26 cellular contexts compared by ENCODE assay signal in genomic region chr13:73364706-73365105, GRCh38.
DNase-seq lines count a peak whose midpoint lies in the region; ATAC-seq and TF ChIP-seq lines count a peak whose summit lies in the region.
"Had no signal": no experiment of that assay in that cellular context is flagged by ENCODE, and none has a peak within 500 bp of the region (broad histone marks: within the 10 kb centered on the region; RNA-seq: fewer than 3 reads in every experiment).

No MANE protein-coding gene starts in this region.

- no TSS peak for BruUV-seq in Calu3 (replicated peaks; lab: Mats Ljungman, UMichigan)

- H3K9me3 Mint-ChIP-seq in Calu3 (ENCODE audit: low read depth, unreplicated experiment) = no peaks in the 10 kb centered on the region
- H3K9me3 Mint-ChIP-seq: brain, nephron had no signal

- H3K36me3 Mint-ChIP-seq in Calu3 (ENCODE audit: insufficient read depth, unreplicated experiment) = peaks cover 6% of the 10 kb centered on the region
- H3K36me3 Mint-ChIP-seq: brain had no signal

- TF ChIP-seq CTCF in Calu3 (IDR thresholded peaks at IDR 0.05; ENCODE audit: unreplicated experiment) = no peak
- no peak for TF ChIP-seq CTCF in RWPE2 (IDR thresholded peaks at IDR 0.05; ENCODE audit: poor library complexity, severe bottlenecking)
- TF ChIP-seq CTCF in mucosa of descending colon (IDR thresholded peaks at IDR 0.05) = no peak

- H3K4me3 Mint-ChIP-seq in Calu3 (ENCODE audit: low read depth, unreplicated experiment) = peak overlapping the region; percentile 19
- H3K4me3 Mint-ChIP-seq: activated CD4-positive, alpha-beta T cell treated with anti-CD3 and anti-CD28 coated beads for 36 hours; brain; nephron had no signal

- H3K36me3 ChIP-seq in RWPE2 (ENCODE audit: low read depth) (no peaks in the 10 kb centered on the region), mucosa of descending colon (ENCODE audit: low read depth) (no peaks in the 10 kb centered on the region)
- H3K36me3 ChIP-seq: adrenal gland, right atrium auricular region, thoracic aorta, vagina had no signal

- intact Hi-C loops in Calu3 (cut with micrococcal nuclease; ENCODE audit: unreplicated experiment) (loop anchor here (2.0 to 5.0 kb wide), 3 partner anchors 37 to 198 kb away; no protein-coding TSS in a partner anchor), mucosa of descending colon (cut with DNase I, micrococcal nuclease) (no loop called here), cardiac septum (cut with DNase I) (no loop called here), posterior vena cava (cut with DNase I) (no loop called here)

- ATAC-seq in RWPE2 (ENCODE audit: low read depth) = no peak
- peak; percentile 25 for ATAC-seq in mucosa of descending colon
- no peak for ATAC-seq in GM19023 (IDR thresholded peaks at IDR 0.05; ENCODE audit: unreplicated experiment)
- ATAC-seq: activated CD4-positive, alpha-beta T cell treated with anti-CD3 and anti-CD28 coated beads for 36 hours had no signal

- no peaks in the 10 kb centered on the region for H3K4me1 Mint-ChIP-seq in Calu3 (ENCODE audit: low read depth, unreplicated experiment)
- H3K4me1 Mint-ChIP-seq: activated CD4-positive, alpha-beta T cell treated with anti-CD3 and anti-CD28 coated beads for 36 hours had no signal

- CTCF ChIA-PET in Calu3 (lab: Charles Lee) = no interaction called here

- no peak overlapping the region for H3K4me3 ChIP-seq in RWPE2 (ENCODE audit: severe bottlenecking)
- H3K4me3 ChIP-seq in mucosa of descending colon = no peak overlapping the region
- H3K4me3 ChIP-seq: adrenal gland, right atrium auricular region, thoracic aorta, vagina had no signal

- DNase-seq in Calu3 (no peak), NCI-H187 treated with DMSO at 0.1 percent for 48 hours (lab: John Stamatoyannopoulos, UW) (peak; percentile 54), RWPE2 (ENCODE audit: low spot score) (no peak), mucosa of descending colon (peak in 1 of 3 donors; percentile 66), cardiac septum (ENCODE audit: low spot score) (no peak), posterior vena cava (ENCODE audit: low spot score) (no peak)
- DNase-seq: activated CD4-positive, alpha-beta T cell treated with anti-CD3 and anti-CD28 coated beads for 36 hours; activated gamma-delta T cell treated with Interleukin-2 at 50 U/mL for 16 hours; activated T-cell treated with anti-CD3 and anti-CD28 coated beads, Interleukin-2, amount 50 U/mL, for 1 hour; adrenal gland; effector CD8-positive, alpha-beta T cell; erythroblast; GDM1; hypothalamus; MV-4-11; NCI-H1694 treated with DMSO at 0.1 percent for 48 hours; NCI-H446; stimulated activated CD4-positive, alpha-beta T cell treated with anti-CD3 and anti-CD28 coated beads, Interleukin-4, amount 100 ng/mL, for 4 hours; stimulated activated naive CD4-positive, alpha-beta T cell treated with Interleukin-2 at 50 U/mL for 16 hours; T-helper 1 cell had no signal

- no peaks in the 10 kb centered on the region for H3K9me3 ChIP-seq in RWPE2 (ENCODE audit: severe bottlenecking)
- H3K9me3 ChIP-seq in mucosa of descending colon = no peaks in the 10 kb centered on the region
- H3K9me3 ChIP-seq: adrenal gland, right atrium auricular region, thoracic aorta, vagina had no signal

- peaks cover 43% of the 10 kb centered on the region for H3K4me1 ChIP-seq in RWPE2 (ENCODE audit: insufficient read depth, poor library complexity, severe bottlenecking)
- peaks cover 25% of the 10 kb centered on the region for H3K4me1 ChIP-seq in mucosa of descending colon (ENCODE audit: low read depth)
- H3K4me1 ChIP-seq: adrenal gland, right atrium auricular region had no signal

- H3K27me3 ChIP-seq in RWPE2 (ENCODE audit: insufficient read depth, poor library complexity, severe bottlenecking) = no peaks in the 10 kb centered on the region
- H3K27me3 ChIP-seq: adrenal gland, right atrium auricular region, vagina had no signal

- H3K27ac Mint-ChIP-seq in Calu3 (ENCODE audit: unreplicated experiment) = no peak overlapping the region
- H3K27ac Mint-ChIP-seq: activated CD4-positive, alpha-beta T cell treated with anti-CD3 and anti-CD28 coated beads for 36 hours; brain; nephron had no signal

- H3K27ac ChIP-seq in RWPE2 (ENCODE audit: poor library complexity, severe bottlenecking) = peak overlapping the region; percentile 88
- H3K27ac ChIP-seq: adrenal gland, right atrium auricular region, thoracic aorta, vagina had no signal

- no peaks in the 10 kb centered on the region for H3K27me3 Mint-ChIP-seq in Calu3 (ENCODE audit: unreplicated experiment)
- H3K27me3 Mint-ChIP-seq: activated CD4-positive, alpha-beta T cell treated with anti-CD3 and anti-CD28 coated beads for 36 hours had no signal
